8 cellular contexts compared by ENCODE assay signal in the genomic region with DNA sequence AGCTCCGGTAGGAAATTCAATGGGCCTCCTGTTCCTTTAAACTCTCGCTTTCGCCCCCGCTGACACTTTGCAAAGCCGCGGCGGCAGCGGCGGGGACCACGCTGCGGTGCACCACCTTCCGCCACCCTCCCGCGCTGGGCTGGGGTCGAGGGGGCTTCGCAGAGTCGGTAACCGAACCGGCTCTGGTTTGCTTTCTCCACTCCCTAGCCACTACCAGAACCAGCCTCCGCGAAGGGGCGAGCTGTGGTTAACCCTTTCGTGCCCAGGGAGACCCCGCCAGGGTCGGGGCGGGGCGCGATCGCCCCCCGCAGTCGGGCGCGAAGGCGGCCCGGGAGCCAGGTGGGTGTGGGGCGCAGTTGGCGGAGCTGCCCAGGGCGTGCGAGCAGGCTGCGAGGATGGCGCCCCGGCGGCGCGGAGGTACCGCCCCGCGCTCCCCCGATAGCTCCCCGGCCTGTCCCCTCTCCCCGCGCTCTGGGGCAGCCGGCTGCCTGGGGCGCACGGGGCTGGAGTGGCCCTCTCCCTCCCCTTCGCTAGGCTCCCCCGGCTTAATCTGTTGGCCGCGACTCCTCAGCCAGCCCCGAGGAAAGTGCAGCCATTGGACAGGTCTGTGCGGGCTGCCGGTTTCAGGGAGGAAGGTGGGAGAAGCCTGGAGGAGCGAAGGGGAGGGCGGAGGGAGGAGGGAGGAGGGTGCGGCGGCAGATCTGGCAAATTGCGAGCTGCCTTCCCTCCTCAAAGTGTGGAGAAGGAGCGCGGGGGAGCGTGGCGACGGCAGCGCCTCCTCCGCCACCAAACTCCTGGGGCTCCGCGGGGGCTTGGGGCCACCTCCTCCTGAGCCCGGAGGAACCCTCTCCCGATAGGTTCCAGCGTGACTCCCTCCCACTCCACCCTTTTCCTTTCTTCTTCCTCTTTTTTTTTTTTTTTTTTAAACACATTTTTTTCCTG. TPM values are rescaled to one million over a fixed set of nuclear protein-coding genes. Genes with fewer than 3 reads are reported as not detected.
DNase-seq lines count a peak whose midpoint lies in the region; ATAC-seq and TF ChIP-seq lines count a peak whose summit lies in the region.

No MANE protein-coding gene starts in this region.

- intact Hi-C loops in tibial artery (cut with DNase I; ENCODE audit: low total_unique reads), result loop anchor here (5.0 to 10.0 kb wide), 3 partner anchors 109 to 957 kb away; no protein-coding TSS in a partner anchor

- H3K9me3 ChIP-seq in SJCRH30 (replicated peaks) (no peaks in the 10 kb centered on the region), tibial artery (no peaks in the 10 kb centered on the region)

- DNase-seq in A172 (ENCODE audit: low spot score), result peak; percentile 55
- peak; percentile 84 for DNase-seq in H7
- DNase-seq in SJCRH30, result peak; percentile 79 to 80
- peak; percentile 4 to 11 for DNase-seq in erythroblast (lab: John Stamatoyannopoulos, UW)
- peak; percentile 76 for DNase-seq in midbrain (lab: John Stamatoyannopoulos, UW)
- DNase-seq in tibial artery, result peak; percentile 87 to 94
- DNase-seq in NCI-H2107 treated with DMSO at 0.1 percent for 48 hours (lab: John Stamatoyannopoulos, UW; ENCODE audit: unreplicated experiment), result no peak

- ATAC-seq in HG02970 (IDR thresholded peaks at IDR 0.05; ENCODE audit: low FRiP score, unreplicated experiment), result no peak

- peak overlapping the region; percentile 55 for H3K27ac ChIP-seq in SJCRH30
- H3K27ac ChIP-seq in tibial artery, result peak overlapping the region; percentile 84 to 86

- H3K36me3 ChIP-seq in H7 (replicated peaks; ENCODE audit: control insufficient read depth, insufficient read depth, low read length) (no peaks in the 10 kb centered on the region), SJCRH30 (no peaks in the 10 kb centered on the region), tibial artery (no peaks in the 10 kb centered on the region)

- no peaks in the 10 kb centered on the region; the same call in 1 of the 2 replicates for H3K4me1 ChIP-seq in SJCRH30
- peaks cover 0 to 32% (median 2%) of the 10 kb centered on the region in 4 donors for H3K4me1 ChIP-seq in tibial artery

- H3K4me3 ChIP-seq in H7 (ENCODE audit: insufficient read depth, low read depth, low read length), result peak overlapping the region; percentile 95
- peak overlapping the region; percentile 83 for H3K4me3 ChIP-seq in SJCRH30
- peak overlapping the region; percentile 69 to 77 for H3K4me3 ChIP-seq in tibial artery

- TF ChIP-seq CTCF in tibial artery (IDR thresholded peaks at IDR 0.05), result no peak

- H3K27me3 ChIP-seq in H7 (ENCODE audit: control insufficient read depth, insufficient read depth, low read length) (peaks cover 2% of the 10 kb centered on the region; the same call in 1 of the 2 replicates), SJCRH30 (no peaks in the 10 kb centered on the region), tibial artery (no peaks in the 10 kb centered on the region)

- no peak for TF ChIP-seq POLR2A in erythroblast (IDR thresholded peaks at IDR 0.05; ENCODE audit: low read length)

RNA-seq across cellular contexts. Expression of a gene that starts 0.5 kb away (rescaled TPM):
- 7.0 and 21.8 TPM in 2 replicates for total RNA-seq in A172 (2014; rRNA removed; shearing (Covaris generic))
- total RNA-seq in H7 (2014; rRNA removed; shearing (Covaris generic)), result 21.9 and 27.5 TPM in 2 replicates
- total RNA-seq in SJCRH30 (2014; rRNA removed; shearing (Covaris generic)), result 10.4 and 11.4 TPM in 2 replicates
